In the genomic region with DNA sequence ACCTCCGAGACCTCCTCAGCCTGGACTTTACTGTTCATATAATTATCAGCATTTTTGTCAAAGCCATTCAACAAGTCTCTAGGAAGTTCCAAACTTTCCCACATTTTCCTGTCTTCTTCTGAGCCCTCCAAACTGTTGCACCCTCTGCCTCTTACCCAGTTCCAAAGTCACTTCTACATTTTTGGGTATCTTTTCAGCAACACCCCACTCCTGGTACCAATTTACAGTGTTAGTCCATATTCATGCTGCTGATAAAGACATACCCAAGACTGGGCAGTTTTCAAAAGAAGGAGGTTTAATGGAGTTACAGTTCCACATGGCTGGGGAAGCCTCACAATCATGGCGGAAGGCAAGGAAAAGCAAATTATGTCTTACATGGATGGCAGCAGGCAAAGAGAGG, we compare ENCODE assay signal across 8 cellular contexts. TPM values are rescaled to one million over a fixed set of nuclear protein-coding genes. Genes with fewer than 3 reads are reported as not detected.
DNase-seq lines count a peak whose midpoint lies in the region; ATAC-seq, FAIRE-seq and TF ChIP-seq lines count a peak whose summit lies in the region.
"Not testable (repeated sequence)": the region's sequence is repeated elsewhere in the genome, so short reads cannot be mapped to it uniquely, and the experiment has no call there.

No MANE protein-coding gene starts in this region.

- TF ChIP-seq RAD21 in K562 (CRISPR knock-in tag; conservative IDR thresholded peaks at IDR 0.05 in 1 of 2, IDR thresholded peaks at IDR 0.05 in 1 of 2) = not testable (repeated sequence)

- BruUV-seq in Caco-2 (replicated peaks; lab: Mats Ljungman, UMichigan); K562 (replicated peaks; lab: Mats Ljungman, UMichigan): not testable (repeated sequence)

- not testable (repeated sequence) for H3K27me3 ChIP-seq in Caco-2 (replicated peaks; ENCODE audit: control insufficient read depth, insufficient read depth, low read length); Karpas-422 (ENCODE audit: low read length); K562 (ENCODE audit: control insufficient read depth in 2 of 2, insufficient read depth in 2 of 2, low read length in 2 of 2)

- not testable (repeated sequence) for H3K27me3 Mint-ChIP-seq in Caco-2 (ENCODE audit: insufficient read depth, unreplicated experiment); chondrocyte (ENCODE audit: low read depth)
- peaks cover 10% of the 10 kb centered on the region for H3K27me3 Mint-ChIP-seq in endothelial cell (ENCODE audit: unreplicated experiment)

- not testable (repeated sequence) for H4K20me1 ChIP-seq in Karpas-422 (ENCODE audit: insufficient read depth, low read depth, low read length); K562 (replicated peaks; ENCODE audit: control insufficient read depth, insufficient read depth, low read length)

- TF ChIP-seq EP300 in K562 (IDR thresholded peaks at IDR 0.05; ENCODE audit: low read length) = not testable (repeated sequence)

- intact Hi-C loops in Caco-2 (cut with micrococcal nuclease; ENCODE audit: unreplicated experiment); K562 (cut with micrococcal nuclease); posterior vena cava (cut with DNase I): not testable (repeated sequence)

- H3K9me3 Mint-ChIP-seq in Caco-2 (ENCODE audit: unreplicated experiment) (peaks cover 35% of the 10 kb centered on the region), endothelial cell (ENCODE audit: unreplicated experiment) (peaks cover 16% of the 10 kb centered on the region)
- H3K9me3 Mint-ChIP-seq in chondrocyte (ENCODE audit: low read depth) = not testable (repeated sequence)

- not testable (repeated sequence) for H3K4me1 ChIP-seq in Caco-2; HEK293 (ENCODE audit: control insufficient read depth, insufficient read depth, low read length); Karpas-422 (ENCODE audit: low read length); K562 (replicated peaks in 1 of 2; ENCODE audit: control insufficient read depth in 2 of 2, insufficient read depth in 2 of 2, low read length in 2 of 2)

- not testable (repeated sequence) for DNase-seq in Caco-2; K562 (ENCODE audit: extremely low read depth in 1 of 4, low spot score in 3 of 4); chondrocyte (ENCODE audit: low spot score); endothelial cell (ENCODE audit: low spot score)
- DNase-seq in Karpas-422 (peak; percentile 23), posterior vena cava (ENCODE audit: low spot score) (peak; percentile 14)

- not testable (repeated sequence) for H3K79me2 ChIP-seq in Karpas-422 (ENCODE audit: low read length); K562 (ENCODE audit: control insufficient read depth, insufficient read depth, low read length)

- POLR2A ChIA-PET in Caco-2 (lab: Charles Lee); HEK293 (lab: Yijun Ruan, JAX): not testable (repeated sequence)
- POLR2A ChIA-PET in K562 (lab: Yijun Ruan, JAX) = interaction anchor here (0.6 kb wide), 1 partner anchor 344 kb away, joined by 3 read pairs; no protein-coding TSS in a partner anchor

- H3K36me3 Mint-ChIP-seq in Caco-2 (ENCODE audit: insufficient read depth, unreplicated experiment) (peaks cover 11% of the 10 kb centered on the region), endothelial cell (ENCODE audit: low read depth, unreplicated experiment) (peaks cover 24% of the 10 kb centered on the region)
- H3K36me3 Mint-ChIP-seq in chondrocyte (ENCODE audit: low read depth) = not testable (repeated sequence)

- H3K27ac Mint-ChIP-seq in Caco-2 (ENCODE audit: unreplicated experiment) (peak overlapping the region; percentile 72), endothelial cell (ENCODE audit: unreplicated experiment) (peak overlapping the region; percentile 8)
- H3K27ac Mint-ChIP-seq in chondrocyte (ENCODE audit: unreplicated experiment) = not testable (repeated sequence)

- not testable (repeated sequence) for H3K4me1 Mint-ChIP-seq in Caco-2 (ENCODE audit: low read depth, unreplicated experiment); endothelial cell (ENCODE audit: unreplicated experiment)
- H3K4me1 Mint-ChIP-seq in chondrocyte (ENCODE audit: low read depth) = peaks cover 22% of the 10 kb centered on the region

- not testable (repeated sequence) for H3K9me2 ChIP-seq in Karpas-422 (replicated peaks; ENCODE audit: insufficient read depth, low read length)

- in situ Hi-C loops in K562 (cut with MboI) = not testable (repeated sequence)

- not testable (repeated sequence) for H3K4me3 ChIP-seq in Caco-2 (ENCODE audit: low read depth, low read length); HEK293 (ENCODE audit: low read depth, low read length); Karpas-422 (ENCODE audit: low read length); K562

- H3K4me2 ChIP-seq in Karpas-422 (ENCODE audit: low read depth, low read length, poor library complexity, severe bottlenecking); K562 (ENCODE audit: insufficient read depth, low read length): not testable (repeated sequence)

- H3K9me3 ChIP-seq in Caco-2 = peaks cover 20% of the 10 kb centered on the region
- H3K9me3 ChIP-seq in HEK293 (ENCODE audit: control insufficient read depth, insufficient read depth, low read depth, low read length); Karpas-422 (ENCODE audit: low read length): not testable (repeated sequence)
- peaks cover 13% of the 10 kb centered on the region for H3K9me3 ChIP-seq in K562 (replicated peaks; ENCODE audit: control insufficient read depth, insufficient read depth, low read depth, low read length)

- ATAC-seq in K562 = not testable (repeated sequence)

- not testable (repeated sequence) for H2AFZ ChIP-seq in Karpas-422 (ENCODE audit: low read length); K562 (ENCODE audit: low read depth, low read length)

- WGBS in K562 (ENCODE audit: insufficient coverage, low coverage, missing lambda C conversion rate) = 90% methylated on average over 2 of the region's 2 CpGs

- CTCF ChIA-PET in Caco-2 (lab: Charles Lee); HEK293 (lab: Yijun Ruan, JAX); K562 (lab: Yijun Ruan, JAX; ENCODE audit: low intra/inter-chr PET ratio): not testable (repeated sequence)

- H3K9me1 ChIP-seq in K562 (ENCODE audit: control insufficient read depth, insufficient read depth, low read length) = not testable (repeated sequence)

- H3K36me3 ChIP-seq in Caco-2 (ENCODE audit: control insufficient read depth, insufficient read depth, low read length); HEK293 (ENCODE audit: control insufficient read depth in 2 of 2, insufficient read depth in 1 of 2, low read length in 2 of 2); Karpas-422 (ENCODE audit: insufficient read depth, low read length); K562 (ENCODE audit: control insufficient read depth, insufficient read depth, low read length): not testable (repeated sequence)

- not testable (repeated sequence) for H3K27ac ChIP-seq in HEK293 (ENCODE audit: extremely low read depth, low read depth, low read length); Karpas-422 (ENCODE audit: low read length); K562 (ENCODE audit: extremely low read depth, low read depth, low read length)
- H3K27ac ChIP-seq in VCaP = peak overlapping the region; percentile 64; the same call in 1 of the 2 replicates

- H3K4me3 Mint-ChIP-seq in Caco-2 (ENCODE audit: unreplicated experiment) = not testable (repeated sequence)
- H3K4me3 Mint-ChIP-seq in chondrocyte (ENCODE audit: unreplicated experiment) (peak overlapping the region; percentile 12), endothelial cell (ENCODE audit: unreplicated experiment) (peak overlapping the region; percentile 75)

- TF ChIP-seq CTCF in Caco-2 (IDR thresholded peaks at IDR 0.05; ENCODE audit: insufficient read depth in 1 of 2, low read depth in 1 of 2, low read length in 1 of 2, severe bottlenecking in 1 of 2, unreplicated experiment in 1 of 2); HEK293 (tag by site-specific recombination; IDR thresholded peaks at IDR 0.05); VCaP (conservative IDR thresholded peaks at IDR 0.05); K562 (IDR thresholded peaks at IDR 0.05 in 2 of 3, conservative IDR thresholded peaks at IDR 0.05 in 1 of 3; ENCODE audit: insufficient read depth in 2 of 3, low read depth in 1 of 3, low read length in 3 of 3); chondrocyte (IDR thresholded peaks at IDR 0.05); endothelial cell (IDR thresholded peaks at IDR 0.05; ENCODE audit: unreplicated experiment): not testable (repeated sequence)

- not testable (repeated sequence) for H3K9ac ChIP-seq in Karpas-422 (ENCODE audit: low read length); K562 (ENCODE audit: insufficient read depth in 1 of 2, low read depth in 2 of 2, low read length in 2 of 2)

- not testable (repeated sequence) for TF ChIP-seq POLR2A in K562 (conservative IDR thresholded peaks at IDR 0.05)

- FAIRE-seq in K562 (lab: Jason Lieb, UNC) = not testable (repeated sequence)

RNA-seq across cellular contexts. Expression of a gene that starts 25.7 kb away (rescaled TPM):
- total RNA-seq in Caco-2 (2022) (10.7 TPM in 2 replicates), K562 (2014; rRNA removed) (9.6 and 13.2 TPM in 2 replicates), K562 (2014; rRNA removed; fragmentation: Illumina TruSeq; extraction: Trizol) (12.2 and 14.5 TPM in 2 replicates), K562 (2015; rRNA removed; fragmentation: Illumina TruSeq; extraction: Trizol) (7.1 and 10.0 TPM in 2 replicates), K562 (2021) (11.7 and 14.9 TPM in 2 replicates), chondrocyte (12.0 to 12.9 TPM (median 12.0 TPM) in 3 replicates), endothelial cell (ENCODE audit: unreplicated experiment) (8.2 TPM), posterior vena cava (10 to 100 TPM; 22.5 to 22.7 TPM)
- total RNA-seq in Karpas-422 (2014; rRNA removed; shearing (Covaris generic); ENCODE audit: low replicate concordance) = 19.7 and 28.1 TPM in 2 replicates
- total RNA-seq in K562 (2011; cell fraction: chromatin; rRNA removed; ENCODE audit: low replicate concordance) = 77.9 and 112 TPM in 2 replicates
- total RNA-seq in K562 (2011; cell fraction: nucleolus; rRNA removed) = 19.3 and 19.8 TPM in 2 replicates
- 31.2 and 36.2 TPM in 2 replicates for total RNA-seq in K562 (2011; cell fraction: nucleoplasm; rRNA removed)
- polyA plus RNA-seq in K562 (2011; rRNA removed) (21.8 and 25.9 TPM in 2 replicates), K562 (2014; fragmentation: Illumina TruSeq; extraction: Trizol) (10.4 and 16.0 TPM in 2 replicates), K562 (2014; fragmentation: Nextera tagmentation; extraction: Ambion mirVana) (10 to 100 TPM in 1 of 2 experiments, 1 to 10 TPM in 1; 8.8 to 13.2 TPM), K562 (2014; rRNA removed) (12.7 and 15.4 TPM in 2 replicates)
- polyA plus RNA-seq in K562 (2011; cell fraction: cytosol; rRNA removed) = 26.2 and 27.5 TPM in 2 replicates
- 27.5 and 40.6 TPM in 2 replicates for polyA plus RNA-seq in K562 (2011; cell fraction: nucleus; rRNA removed)
- polyA plus RNA-seq in K562 (2012) = 14.5 and 18.7 TPM in 2 replicates
- 35.3 and 58.4 TPM in 2 replicates for polyA minus RNA-seq in K562 (2011; rRNA and poly(A)+ RNA removed)
- polyA minus RNA-seq in K562 (2011; cell fraction: cytosol; rRNA and poly(A)+ RNA removed) = 6.0 and 16.1 TPM in 2 replicates
- 13.2 and 35.0 TPM in 2 replicates for polyA minus RNA-seq in K562 (2011; cell fraction: nucleus; rRNA and poly(A)+ RNA removed)
